ENCODE assay signal across 24 cellular contexts in the genomic region with DNA sequence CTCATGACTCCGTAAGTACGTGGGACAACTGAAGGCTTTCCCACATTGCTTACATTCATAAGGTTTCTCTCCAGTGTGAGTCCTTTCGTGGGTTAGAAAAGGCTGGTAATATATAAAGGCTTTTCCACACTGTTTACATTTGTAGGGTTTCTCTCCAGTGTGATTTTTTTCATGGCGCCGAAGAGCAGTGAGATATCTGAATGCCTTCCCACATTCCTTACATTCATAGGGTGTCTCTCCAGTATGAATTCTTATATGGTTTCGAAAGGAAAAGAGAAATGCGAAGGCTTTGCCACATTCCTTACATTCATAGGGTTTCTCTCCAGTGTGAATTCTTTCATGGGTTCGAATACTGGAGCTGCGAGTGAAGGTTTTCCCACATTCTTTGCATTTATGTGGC.
"Had no signal": no experiment of that assay in that cellular context is flagged by ENCODE, and none has a peak within 500 bp of the region (broad histone marks: within the 10 kb centered on the region; RNA-seq: fewer than 3 reads in every experiment).

No MANE protein-coding gene starts in this region.

- H3K4me1 ChIP-seq: ascending aorta, esophagus squamous epithelium, gastrocnemius medialis, left ventricle myocardium inferior, right lobe of liver, tibial artery had no signal

- H3K27me3 ChIP-seq: ascending aorta, brain microvascular endothelial cell, esophagus squamous epithelium, gastrocnemius medialis, right lobe of liver, tibial artery had no signal

- DNase-seq: activated CD4-positive, alpha-beta T cell treated with anti-CD3 and anti-CD28 coated beads, Interleukin-2, amount 10 ng/mL, durations not matched to agents 7 days and 5 days; activated CD4-positive, CD25-positive, alpha-beta regulatory T cell treated with anti-CD3 and anti-CD28 coated beads, Interleukin-2, amount 50 U/mL, for 72 hours; activated CD8-positive, alpha-beta memory T cell treated with anti-CD3 and anti-CD28 coated beads, Interleukin-2, amount 10 ng/mL, durations not matched to agents 7 days and 5 days; activated CD8-positive, alpha-beta T cell treated with anti-CD3 and anti-CD28 coated beads for 36 hours; activated gamma-delta T cell; brain microvascular endothelial cell; central memory CD4-positive, alpha-beta T cell; dermis blood vessel endothelial cell; effector memory CD4-positive, alpha-beta T cell; esophagus squamous epithelium; gastrocnemius medialis; hippocampal formation; left ventricle myocardium inferior; mucosa of descending colon; nephron progenitor cell; right lobe of liver; stimulated activated CD4-positive, alpha-beta T cell treated with anti-CD3 and anti-CD28 coated beads, Interleukin-1b, Interleukin-23, amount 100 ng/mL, for 48 hours; stimulated activated naive CD8-positive, alpha-beta T cell treated with anti-CD3 and anti-CD28 coated beads, Interleukin-15, amount 100 ng/mL, for 72 hours; tibial artery; WERI-Rb-1 had no signal

- H3K4me3 ChIP-seq: esophagus squamous epithelium, left ventricle myocardium inferior, mucosa of descending colon, right lobe of liver, skin epidermis, tibial artery had no signal

- FAIRE-seq: TTC549 had no signal

- H3K27ac ChIP-seq: ascending aorta, brain microvascular endothelial cell, esophagus squamous epithelium, gastrocnemius medialis, left ventricle myocardium inferior, right lobe of liver, skin epidermis, tibial artery, WERI-Rb-1 had no signal

- ATAC-seq: activated CD8-positive, alpha-beta memory T cell treated with anti-CD3 and anti-CD28 coated beads, Interleukin-2, amount 10 ng/mL, durations not matched to agents 7 days and 5 days; activated CD8-positive, alpha-beta T cell treated with anti-CD3 and anti-CD28 coated beads for 36 hours; gastrocnemius medialis; mucosa of descending colon; right lobe of liver; stimulated activated effector memory CD8-positive, alpha-beta T cell treated with anti-CD3 and anti-CD28 coated beads, Interleukin-12 subunit alpha, Interleukin-12 subunit beta, amount 100 ng/mL, for 72 hours; stimulated activated naive CD8-positive, alpha-beta T cell treated with anti-CD3 and anti-CD28 coated beads, Interleukin-15, amount 100 ng/mL, for 72 hours had no signal
